In genomic region chrX:154430504-154430903, GRCh38 we compare ENCODE assay signal across 13 cellular contexts. TPM values are rescaled to one million over a fixed set of nuclear protein-coding genes. Genes with fewer than 3 reads are reported as not detected.
DNase-seq lines count a peak whose midpoint lies in the region; ATAC-seq lines count a peak whose summit lies in the region.
"Had no signal": no experiment of that assay in that cellular context is flagged by ENCODE, and none has a peak within 500 bp of the region (broad histone marks: within the 10 kb centered on the region; RNA-seq: fewer than 3 reads in every experiment).

No MANE protein-coding gene starts in this region.

- peaks cover 18% of the 10 kb centered on the region; the same call in 1 of the 2 replicates for H3K9me3 ChIP-seq in BLaER1
- no peaks in the 10 kb centered on the region for H3K9me3 ChIP-seq in CD8-positive, alpha-beta memory T cell (ENCODE audit: low read length)
- no peaks in the 10 kb centered on the region for H3K9me3 ChIP-seq in naive thymus-derived CD4-positive, alpha-beta T cell (ENCODE audit: control insufficient read depth in 2 of 3, low read length in 3 of 3)

- H3K27me3 Mint-ChIP-seq in CD8-positive, alpha-beta memory T cell, result peaks cover 0 to 6% of the 10 kb centered on the region in 2 donors
- no peaks in the 10 kb centered on the region for H3K27me3 Mint-ChIP-seq in activated T-helper 2 cell treated with anti-CD3 and anti-CD28 coated beads, Interferon-gamma antibody, Interleukin-2, Interleukin-4, amounts not matched to agents 10 μg/mL and 5 μg/mL and 100 μg/mL, durations not matched to agents 14 hours and 24 hours and 36 hours (ENCODE audit: low read depth)
- no peaks in the 10 kb centered on the region for H3K27me3 Mint-ChIP-seq in naive thymus-derived CD4-positive, alpha-beta T cell
- H3K27me3 Mint-ChIP-seq: naive B cell had no signal

- peaks cover 21 to 26% (median 21%) of the 10 kb centered on the region in 3 donors for H3K4me1 Mint-ChIP-seq in CD8-positive, alpha-beta memory T cell
- peaks cover 19% of the 10 kb centered on the region for H3K4me1 Mint-ChIP-seq in activated T-helper 2 cell treated with anti-CD3 and anti-CD28 coated beads, Interferon-gamma antibody, Interleukin-2, Interleukin-4, amounts not matched to agents 10 μg/mL and 5 μg/mL and 100 μg/mL, durations not matched to agents 14 hours and 24 hours and 36 hours (ENCODE audit: low read depth)
- H3K4me1 Mint-ChIP-seq in naive thymus-derived CD4-positive, alpha-beta T cell, result peaks cover 7 to 31% (median 21%) of the 10 kb centered on the region in 7 donors

- H3K4me3 ChIP-seq in BLaER1, result no peak overlapping the region
- H3K4me3 ChIP-seq in CD8-positive, alpha-beta memory T cell (ENCODE audit: low read length), result no peak overlapping the region
- H3K4me3 ChIP-seq in naive thymus-derived CD4-positive, alpha-beta T cell (ENCODE audit: low read length), result no peak overlapping the region

- H3K27ac Mint-ChIP-seq in CD8-positive, alpha-beta memory T cell, result peak overlapping the region in 7 of 8 donors; percentile 6 to 86 (median 39)
- peak overlapping the region; percentile 5 for H3K27ac Mint-ChIP-seq in activated T-helper 2 cell treated with anti-CD3 and anti-CD28 coated beads, Interferon-gamma antibody, Interleukin-2, Interleukin-4, amounts not matched to agents 10 μg/mL and 5 μg/mL and 100 μg/mL, durations not matched to agents 14 hours and 24 hours and 36 hours
- H3K27ac Mint-ChIP-seq in naive thymus-derived CD4-positive, alpha-beta T cell, result peak overlapping the region in 6 of 9 donors; percentile 15 to 79 (median 52)

- peaks cover 9% of the 10 kb centered on the region for H4K20me1 ChIP-seq in BLaER1

- H3K36me3 ChIP-seq in BLaER1, result peaks cover 46% of the 10 kb centered on the region
- H3K36me3 ChIP-seq in CD8-positive, alpha-beta memory T cell (ENCODE audit: insufficient read depth, low read length), result no peaks in the 10 kb centered on the region
- peaks cover 0 to 22% (median 0%) of the 10 kb centered on the region in 3 experiments for H3K36me3 ChIP-seq in naive thymus-derived CD4-positive, alpha-beta T cell (ENCODE audit: control insufficient read depth in 2 of 3, insufficient read depth in 3 of 3, low read length in 3 of 3)

- peaks cover 0 to 40% (median 0%) of the 10 kb centered on the region in 3 donors for H3K36me3 Mint-ChIP-seq in CD8-positive, alpha-beta memory T cell
- peaks cover 18% of the 10 kb centered on the region for H3K36me3 Mint-ChIP-seq in activated T-helper 2 cell treated with anti-CD3 and anti-CD28 coated beads, Interferon-gamma antibody, Interleukin-2, Interleukin-4, amounts not matched to agents 10 μg/mL and 5 μg/mL and 100 μg/mL, durations not matched to agents 14 hours and 24 hours and 36 hours (ENCODE audit: low read depth)
- peaks cover 0 to 8% (median 0%) of the 10 kb centered on the region in 5 donors for H3K36me3 Mint-ChIP-seq in naive thymus-derived CD4-positive, alpha-beta T cell
- H3K36me3 Mint-ChIP-seq: naive B cell had no signal

- H3K4me2 ChIP-seq in BLaER1, result peak overlapping the region; percentile 77

- CTCF ChIA-PET in CD8-positive, alpha-beta memory T cell (lab: Charles Lee), result no interaction called here
- CTCF ChIA-PET in naive thymus-derived CD4-positive, alpha-beta T cell (lab: Charles Lee), result interaction anchor here (0.6 to 1.6 kb wide), 2 partner anchors 57 to 59 kb away, joined by 3 to 5 read pairs; no protein-coding TSS in a partner anchor

- H3K9ac ChIP-seq in BLaER1, result no peak overlapping the region

- intact Hi-C loops in activated T-helper 2 cell treated with anti-CD3 and anti-CD28 coated beads, Interferon-gamma antibody, Interleukin-2, Interleukin-4, amounts not matched to agents 10 μg/mL and 5 μg/mL and 100 μg/mL, durations not matched to agents 14 hours and 24 hours and 36 hours (cut with micrococcal nuclease), result no loop called here
- intact Hi-C loops in naive thymus-derived CD4-positive, alpha-beta T cell (cut with micrococcal nuclease), result no loop called here

- peak overlapping the region in 2 of 7 donors; percentile 29 to 92 for H3K4me3 Mint-ChIP-seq in CD8-positive, alpha-beta memory T cell
- H3K4me3 Mint-ChIP-seq in activated T-helper 2 cell treated with anti-CD3 and anti-CD28 coated beads, Interferon-gamma antibody, Interleukin-2, Interleukin-4, amounts not matched to agents 10 μg/mL and 5 μg/mL and 100 μg/mL, durations not matched to agents 14 hours and 24 hours and 36 hours (ENCODE audit: low read depth), result no peak overlapping the region
- H3K4me3 Mint-ChIP-seq in naive thymus-derived CD4-positive, alpha-beta T cell, result peak overlapping the region in 4 of 10 donors; percentile 12 to 80 (median 40)

- H3K9me3 Mint-ChIP-seq in CD8-positive, alpha-beta memory T cell, result no peaks in the 10 kb centered on the region
- H3K9me3 Mint-ChIP-seq in activated T-helper 2 cell treated with anti-CD3 and anti-CD28 coated beads, Interferon-gamma antibody, Interleukin-2, Interleukin-4, amounts not matched to agents 10 μg/mL and 5 μg/mL and 100 μg/mL, durations not matched to agents 14 hours and 24 hours and 36 hours, result no peaks in the 10 kb centered on the region
- H3K9me3 Mint-ChIP-seq in naive thymus-derived CD4-positive, alpha-beta T cell, result peaks cover 0 to 1% (median 0%) of the 10 kb centered on the region in 11 donors

- H3K27ac ChIP-seq in BLaER1, result no peak overlapping the region
- H3K27ac ChIP-seq in CD8-positive, alpha-beta memory T cell (ENCODE audit: low read depth, low read length), result no peak overlapping the region
- H3K27ac ChIP-seq in naive thymus-derived CD4-positive, alpha-beta T cell (ENCODE audit: low read depth, low read length), result no peak overlapping the region

- H3K27me3 ChIP-seq in BLaER1, result peaks cover 17% of the 10 kb centered on the region; the same call in 1 of the 2 replicates
- no peaks in the 10 kb centered on the region for H3K27me3 ChIP-seq in CD8-positive, alpha-beta memory T cell (ENCODE audit: insufficient read depth, low read length, poor library complexity, severe bottlenecking)
- no peaks in the 10 kb centered on the region for H3K27me3 ChIP-seq in naive thymus-derived CD4-positive, alpha-beta T cell (ENCODE audit: control insufficient read depth in 2 of 2, insufficient read depth in 2 of 2, low read length in 2 of 2)

- DNase-seq in CD8-positive, alpha-beta memory T cell, result no peak
- no peak for DNase-seq in activated T-helper 2 cell treated with anti-CD3 and anti-CD28 coated beads, Interferon-gamma antibody, Interleukin-2, Interleukin-4, amounts not matched to agents 10 μg/mL and 5 μg/mL and 100 μg/mL, durations not matched to agents 14 hours and 24 hours and 36 hours (ENCODE audit: low spot score)
- no peak for DNase-seq in naive thymus-derived CD4-positive, alpha-beta T cell
- DNase-seq in AG20443 (ENCODE audit: low spot score) (no peak), SHP77 (lab: John Stamatoyannopoulos, UW) (no peak)
- DNase-seq: Calu3; GOT3; naive B cell; NCI-H2029; NK-92 treated with Interleukin-12 subunit alpha and Interleukin-12 subunit beta, amount 100 ng/mL, for 24 hours; stimulated activated CD4-positive, alpha-beta T cell treated with anti-CD3 and anti-CD28 coated beads, Interleukin-12 subunit alpha, Interleukin-12 subunit beta, amount 100 ng/mL, for 4 hours had no signal

- POLR2A ChIA-PET in CD8-positive, alpha-beta memory T cell (lab: Charles Lee), result interaction anchor here (0.6 kb wide), 2 partner anchors 27 to 33 kb away, joined by 4 to 9 read pairs; no protein-coding TSS in a partner anchor
- POLR2A ChIA-PET in naive thymus-derived CD4-positive, alpha-beta T cell (lab: Charles Lee), result interaction anchor here (3.0 kb wide), 1 partner anchor 54 kb away, joined by 8 read pairs; no protein-coding TSS in a partner anchor

- peaks cover 36% of the 10 kb centered on the region for H3K4me1 ChIP-seq in BLaER1
- H3K4me1 ChIP-seq in CD8-positive, alpha-beta memory T cell (ENCODE audit: insufficient read depth, low read length), result peaks cover 14% of the 10 kb centered on the region
- H3K4me1 ChIP-seq in naive thymus-derived CD4-positive, alpha-beta T cell (ENCODE audit: control insufficient read depth in 2 of 2, insufficient read depth in 2 of 2, low read length in 2 of 2), result peaks cover 0 to 4% of the 10 kb centered on the region in 2 donors

- no peak for ATAC-seq in naive thymus-derived CD4-positive, alpha-beta T cell
- no peak for ATAC-seq in HG02884 (IDR thresholded peaks at IDR 0.05; ENCODE audit: unreplicated experiment)

RNA-seq across cellular contexts. Expression of gene ATP6AP1, which starts 2.0 kb away (rescaled TPM):
- 10 to 100 TPM; 43.0 to 43.2 TPM for total RNA-seq in CD8-positive, alpha-beta memory T cell
- 129 TPM for polyA plus RNA-seq in CD8-positive, alpha-beta memory T cell
- total RNA-seq in activated T-helper 2 cell treated with anti-CD3 and anti-CD28 coated beads, Interferon-gamma antibody, Interleukin-2, Interleukin-4, amounts not matched to agents 10 μg/mL and 5 μg/mL and 100 μg/mL, durations not matched to agents 14 hours and 24 hours and 36 hours, result 47.4 and 48.9 TPM in 2 replicates
- total RNA-seq in naive thymus-derived CD4-positive, alpha-beta T cell, result 10 to 100 TPM; 37.8 to 63.3 (median 51.1) TPM
- 100 to 1,000 TPM; 100 to 118 TPM for polyA plus RNA-seq in naive thymus-derived CD4-positive, alpha-beta T cell

RNA-seq across cellular contexts. Expression of gene GDI1, which starts 6.5 kb away (rescaled TPM):
- 100 to 1,000 TPM; 107 to 113 TPM for total RNA-seq in CD8-positive, alpha-beta memory T cell
- 49.1 TPM for polyA plus RNA-seq in CD8-positive, alpha-beta memory T cell
- 115 and 117 TPM in 2 replicates for total RNA-seq in activated T-helper 2 cell treated with anti-CD3 and anti-CD28 coated beads, Interferon-gamma antibody, Interleukin-2, Interleukin-4, amounts not matched to agents 10 μg/mL and 5 μg/mL and 100 μg/mL, durations not matched to agents 14 hours and 24 hours and 36 hours
- total RNA-seq in naive thymus-derived CD4-positive, alpha-beta T cell, result 100 to 1,000 TPM; 106 to 174 (median 140) TPM
- polyA plus RNA-seq in naive thymus-derived CD4-positive, alpha-beta T cell, result 10 to 100 TPM; 18.8 to 28.6 TPM

RNA-seq across cellular contexts. Expression of gene FAM50A, which starts 13.4 kb away (rescaled TPM):
- 10 to 100 TPM; 79.5 to 81.3 TPM for total RNA-seq in CD8-positive, alpha-beta memory T cell
- 59.6 TPM for polyA plus RNA-seq in CD8-positive, alpha-beta memory T cell
- 79.6 and 84.1 TPM in 2 replicates for total RNA-seq in activated T-helper 2 cell treated with anti-CD3 and anti-CD28 coated beads, Interferon-gamma antibody, Interleukin-2, Interleukin-4, amounts not matched to agents 10 μg/mL and 5 μg/mL and 100 μg/mL, durations not matched to agents 14 hours and 24 hours and 36 hours
- total RNA-seq in naive thymus-derived CD4-positive, alpha-beta T cell, result 10 to 100 TPM; 47.2 to 76.5 (median 49.3) TPM
- 10 to 100 TPM; 19.9 to 40.7 TPM for polyA plus RNA-seq in naive thymus-derived CD4-positive, alpha-beta T cell

RNA-seq across cellular contexts. Expression of gene TAFAZZIN, which starts 19.2 kb away (rescaled TPM):
- 10 to 100 TPM; 51.9 to 52.3 TPM for total RNA-seq in CD8-positive, alpha-beta memory T cell
- 41.4 TPM for polyA plus RNA-seq in CD8-positive, alpha-beta memory T cell
- total RNA-seq in activated T-helper 2 cell treated with anti-CD3 and anti-CD28 coated beads, Interferon-gamma antibody, Interleukin-2, Interleukin-4, amounts not matched to agents 10 μg/mL and 5 μg/mL and 100 μg/mL, durations not matched to agents 14 hours and 24 hours and 36 hours, result 77.3 TPM in 2 replicates
- total RNA-seq in naive thymus-derived CD4-positive, alpha-beta T cell, result 100 to 1,000 TPM in 3 of 5 experiments, 10 to 100 TPM in 2; 90.9 to 130 (median 108) TPM
- 10 to 100 TPM; 40.4 to 46.4 TPM for polyA plus RNA-seq in naive thymus-derived CD4-positive, alpha-beta T cell

RNA-seq across cellular contexts. Expression of gene DNASE1L1, which starts 21.4 kb away (rescaled TPM):
- 10 to 100 TPM in 1 of 2 experiments, 1 to 10 TPM in 1; 9.8 to 10.1 TPM for total RNA-seq in CD8-positive, alpha-beta memory T cell
- polyA plus RNA-seq in CD8-positive, alpha-beta memory T cell, result 19.1 TPM
- total RNA-seq in activated T-helper 2 cell treated with anti-CD3 and anti-CD28 coated beads, Interferon-gamma antibody, Interleukin-2, Interleukin-4, amounts not matched to agents 10 μg/mL and 5 μg/mL and 100 μg/mL, durations not matched to agents 14 hours and 24 hours and 36 hours, result 18.1 TPM in 2 replicates
- total RNA-seq in naive thymus-derived CD4-positive, alpha-beta T cell, result 10 to 100 TPM; 18.4 to 31.1 (median 21.7) TPM
- 10 to 100 TPM; 11.1 to 19.6 TPM for polyA plus RNA-seq in naive thymus-derived CD4-positive, alpha-beta T cell
